In the genomic region with DNA sequence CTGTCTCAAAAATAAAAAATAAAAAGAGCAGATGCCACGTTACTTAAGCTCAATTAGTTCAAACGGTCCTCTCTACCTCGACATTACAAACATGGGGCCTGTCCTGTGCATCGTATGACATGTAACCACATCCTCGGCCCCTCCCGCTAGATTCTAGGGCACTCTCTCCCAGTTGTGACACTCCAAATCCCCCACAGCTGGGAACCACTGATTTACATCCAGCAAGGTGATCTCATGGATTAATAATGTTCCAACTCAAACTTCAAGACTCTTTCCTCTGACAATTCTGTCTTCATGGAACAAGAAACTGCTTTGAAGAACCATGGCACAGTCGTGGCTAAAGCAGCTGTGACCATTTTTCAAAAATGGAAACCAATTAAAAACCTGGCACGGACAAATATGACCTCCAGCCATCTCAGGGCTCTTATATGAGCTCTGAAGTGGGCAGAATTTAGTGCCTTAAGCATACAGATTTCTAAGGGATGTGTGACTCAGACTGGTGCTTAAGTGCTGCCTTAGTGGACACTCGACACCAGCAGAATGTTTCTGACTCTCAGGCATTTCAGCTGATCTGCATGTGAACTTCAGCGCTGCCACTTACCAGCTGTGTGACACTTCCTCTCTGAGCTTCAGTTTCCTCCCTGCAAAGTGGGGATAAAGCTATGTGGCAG, we compare ENCODE assay signal across 11 cellular contexts. TPM values are rescaled to one million over a fixed set of nuclear protein-coding genes. Genes with fewer than 3 reads are reported as not detected.
DNase-seq lines count a peak whose midpoint lies in the region; FAIRE-seq and TF ChIP-seq lines count a peak whose summit lies in the region.
"Had no signal": no experiment of that assay in that cellular context is flagged by ENCODE, and none has a peak within 500 bp of the region (broad histone marks: within the 10 kb centered on the region; RNA-seq: fewer than 3 reads in every experiment).

No MANE protein-coding gene starts in this region.

- peak overlapping the region; percentile 69 for H3K27ac Mint-ChIP-seq in neural progenitor cell
- no peak overlapping the region for H3K27ac Mint-ChIP-seq in T-helper 2 cell treated with Interferon-gamma antibody and Interleukin-4, amounts not matched to agents 5 μg/mL and 100 μg/mL, for 36 hours
- H3K27ac Mint-ChIP-seq: effector memory CD8-positive, alpha-beta T cell; T-helper 17 cell had no signal

- H3K36me3 ChIP-seq in neural progenitor cell, result no peaks in the 10 kb centered on the region

- no peaks in the 10 kb centered on the region for H3K9me3 ChIP-seq in neural progenitor cell (ENCODE audit: low read depth)

- no peak for FAIRE-seq in GM12892 (lab: Jason Lieb, UNC)

- no peak for TF ChIP-seq POLR2A in GM12892 (IDR thresholded peaks at IDR 0.05; ENCODE audit: low read depth, low read length)

- H3K4me2 ChIP-seq in neural progenitor cell, result no peak overlapping the region

- H3K27me3 Mint-ChIP-seq in neural progenitor cell (ENCODE audit: insufficient read depth, low read depth), result peaks cover 5% of the 10 kb centered on the region
- H3K27me3 Mint-ChIP-seq in T-helper 2 cell treated with Interferon-gamma antibody and Interleukin-4, amounts not matched to agents 5 μg/mL and 100 μg/mL, for 36 hours (ENCODE audit: low read depth), result peaks cover 18% of the 10 kb centered on the region

- H3K4me1 Mint-ChIP-seq in neural progenitor cell, result peaks cover 26% of the 10 kb centered on the region
- H3K4me1 Mint-ChIP-seq in T-helper 2 cell treated with Interferon-gamma antibody and Interleukin-4, amounts not matched to agents 5 μg/mL and 100 μg/mL, for 36 hours (ENCODE audit: low read depth), result no peaks in the 10 kb centered on the region
- H3K4me1 Mint-ChIP-seq: T-helper 17 cell had no signal

- H3K4me3 Mint-ChIP-seq in neural progenitor cell, result no peak overlapping the region
- no peak overlapping the region for H3K4me3 Mint-ChIP-seq in T-helper 2 cell treated with Interferon-gamma antibody and Interleukin-4, amounts not matched to agents 5 μg/mL and 100 μg/mL, for 36 hours
- H3K4me3 Mint-ChIP-seq: effector memory CD8-positive, alpha-beta T cell; T-helper 17 cell had no signal

- H3K9ac ChIP-seq in neural progenitor cell, result no peak overlapping the region

- H3K27me3 ChIP-seq in neural progenitor cell, result no peaks in the 10 kb centered on the region

- no peak for TF ChIP-seq CTCF in astrocyte of the spinal cord (IDR thresholded peaks at IDR 0.05; ENCODE audit: low read depth, low read length)
- TF ChIP-seq CTCF in neural progenitor cell (IDR thresholded peaks at IDR 0.05), result no peak

- no peaks in the 10 kb centered on the region for H3F3A ChIP-seq in neural progenitor cell (ENCODE audit: low read depth)

- H3K27ac ChIP-seq in neural progenitor cell, result no peak overlapping the region

- DNase-seq in GDM1 (lab: John Stamatoyannopoulos, UW) (peak; percentile 22), NCI-H2029 treated with DMSO at 0.1 percent for 48 hours (lab: John Stamatoyannopoulos, UW) (peak; percentile 93), astrocyte of the spinal cord (ENCODE audit: low read depth, low spot score) (peak; percentile 84), neural progenitor cell (ENCODE audit: low spot score) (no peak), GM12892 (ENCODE audit: insufficient read length) (no peak), activated gamma-delta T cell treated with Interleukin-2 at 50 U/mL for 16 hours (no peak)
- DNase-seq in stimulated activated naive CD4-positive, alpha-beta T cell (lab: John Stamatoyannopoulos, UW), result no peak
- no peak for DNase-seq in T-helper 2 cell treated with Interferon-gamma antibody and Interleukin-4, amounts not matched to agents 5 μg/mL and 100 μg/mL, for 36 hours (ENCODE audit: low spot score)
- DNase-seq: effector memory CD8-positive, alpha-beta T cell; stimulated activated CD4-positive, alpha-beta T cell treated with anti-CD3 and anti-CD28 coated beads, Interleukin-2, amount 100 ng/mL, for 48 hours; T-helper 17 cell had no signal

- no peaks in the 10 kb centered on the region for H3K4me1 ChIP-seq in neural progenitor cell

- no peak overlapping the region for H2AFZ ChIP-seq in neural progenitor cell (replicated peaks)

- H3K4me3 ChIP-seq in astrocyte of the spinal cord (ENCODE audit: low read depth, low read length), result no peak overlapping the region
- H3K4me3 ChIP-seq in neural progenitor cell, result no peak overlapping the region

- no peaks in the 10 kb centered on the region for H3K9me3 Mint-ChIP-seq in neural progenitor cell
- no peaks in the 10 kb centered on the region for H3K9me3 Mint-ChIP-seq in T-helper 2 cell treated with Interferon-gamma antibody and Interleukin-4, amounts not matched to agents 5 μg/mL and 100 μg/mL, for 36 hours
- H3K9me3 Mint-ChIP-seq: effector memory CD8-positive, alpha-beta T cell had no signal

- in situ Hi-C loops in astrocyte of the spinal cord (cut with HindIII; ENCODE audit: low sequenced_read_pairs), result no loop called here

- no peaks in the 10 kb centered on the region for H4K20me1 ChIP-seq in neural progenitor cell (ENCODE audit: low read depth)

- H3K79me2 ChIP-seq in neural progenitor cell (ENCODE audit: low read depth), result no peaks in the 10 kb centered on the region

- H3K36me3 Mint-ChIP-seq in neural progenitor cell, result no peaks in the 10 kb centered on the region
- no peaks in the 10 kb centered on the region for H3K36me3 Mint-ChIP-seq in T-helper 2 cell treated with Interferon-gamma antibody and Interleukin-4, amounts not matched to agents 5 μg/mL and 100 μg/mL, for 36 hours (ENCODE audit: low read depth)

RNA-seq across cellular contexts. Expression of gene ASAP2, which starts 31.7 kb away (rescaled TPM):
- 26.1 and 31.7 TPM in 2 replicates for total RNA-seq in neural progenitor cell (ENCODE audit: low replicate concordance)
- polyA plus RNA-seq in GM12892 (2012; ENCODE audit: missing spikeins), result not detected

Comparison
In these comparisons a context has a peak if more than half of its experiments do, and no peak if none do; other contexts are left out.
1. DNase-seq: peak in GDM1 (single experiment), NCI-H2029 treated with DMSO at 0.1 percent for 48 hours (single experiment) and astrocyte of the spinal cord (single experiment); none in neural progenitor cell (single experiment), GM12892 (single experiment), stimulated activated naive CD4-positive, alpha-beta T cell (0 of 6), T-helper 2 cell treated with Interferon-gamma antibody and Interleukin-4, amounts not matched to agents 5 μg/mL and 100 μg/mL, for 36 hours (single experiment) and activated gamma-delta T cell treated with Interleukin-2 at 50 U/mL for 16 hours (single experiment).